1 cellular context compared by ENCODE assay signal in the genomic region with DNA sequence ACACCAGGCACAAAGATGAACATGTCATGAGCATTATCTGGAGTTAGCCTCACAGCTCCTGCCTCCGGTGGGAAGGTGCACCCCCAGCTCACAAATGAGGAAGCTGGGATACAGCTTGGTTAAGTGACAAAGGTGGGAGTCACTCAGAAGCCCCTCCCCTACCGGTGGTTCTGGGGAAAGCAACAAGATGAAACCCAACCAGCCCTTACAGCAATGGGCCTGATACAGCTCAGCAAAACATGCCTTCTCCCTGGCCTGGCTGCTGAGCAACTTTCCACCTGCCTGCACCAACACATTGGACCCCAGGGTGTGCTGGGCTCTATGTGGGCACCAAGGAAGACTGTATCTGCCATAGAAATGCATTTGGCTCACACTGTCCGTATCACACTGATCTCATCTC.
TF ChIP-seq lines count a peak whose summit lies in the region.

No MANE protein-coding gene starts in this region.

TF ChIP-seq in HCT116, 20 proteins besides CTCF, POLR2A, EP300 and RAD21 (continued from another document):
- TF ChIP-seq, protein P1, sequence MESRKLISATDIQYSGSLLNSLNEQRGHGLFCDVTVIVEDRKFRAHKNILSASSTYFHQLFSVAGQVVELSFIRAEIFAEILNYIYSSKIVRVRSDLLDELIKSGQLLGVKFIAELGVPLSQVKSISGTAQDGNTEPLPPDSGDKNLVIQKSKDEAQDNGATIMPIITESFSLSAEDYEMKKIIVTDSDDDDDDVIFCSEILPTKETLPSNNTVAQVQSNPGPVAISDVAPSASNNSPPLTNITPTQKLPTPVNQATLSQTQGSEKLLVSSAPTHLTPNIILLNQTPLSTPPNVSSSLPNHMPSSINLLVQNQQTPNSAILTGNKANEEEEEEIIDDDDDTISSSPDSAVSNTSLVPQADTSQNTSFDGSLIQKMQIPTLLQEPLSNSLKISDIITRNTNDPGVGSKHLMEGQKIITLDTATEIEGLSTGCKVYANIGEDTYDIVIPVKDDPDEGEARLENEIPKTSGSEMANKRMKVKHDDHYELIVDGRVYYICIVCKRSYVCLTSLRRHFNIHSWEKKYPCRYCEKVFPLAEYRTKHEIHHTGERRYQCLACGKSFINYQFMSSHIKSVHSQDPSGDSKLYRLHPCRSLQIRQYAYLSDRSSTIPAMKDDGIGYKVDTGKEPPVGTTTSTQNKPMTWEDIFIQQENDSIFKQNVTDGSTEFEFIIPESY (IDR thresholded peaks at IDR 0.05; ENCODE audit: extremely low read depth, insufficient replicate concordance, low read length): no peak
- TF ChIP-seq, protein P2, sequence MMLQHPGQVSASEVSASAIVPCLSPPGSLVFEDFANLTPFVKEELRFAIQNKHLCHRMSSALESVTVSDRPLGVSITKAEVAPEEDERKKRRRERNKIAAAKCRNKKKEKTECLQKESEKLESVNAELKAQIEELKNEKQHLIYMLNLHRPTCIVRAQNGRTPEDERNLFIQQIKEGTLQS (IDR thresholded peaks at IDR 0.05): no peak
- TF ChIP-seq, protein P3, sequence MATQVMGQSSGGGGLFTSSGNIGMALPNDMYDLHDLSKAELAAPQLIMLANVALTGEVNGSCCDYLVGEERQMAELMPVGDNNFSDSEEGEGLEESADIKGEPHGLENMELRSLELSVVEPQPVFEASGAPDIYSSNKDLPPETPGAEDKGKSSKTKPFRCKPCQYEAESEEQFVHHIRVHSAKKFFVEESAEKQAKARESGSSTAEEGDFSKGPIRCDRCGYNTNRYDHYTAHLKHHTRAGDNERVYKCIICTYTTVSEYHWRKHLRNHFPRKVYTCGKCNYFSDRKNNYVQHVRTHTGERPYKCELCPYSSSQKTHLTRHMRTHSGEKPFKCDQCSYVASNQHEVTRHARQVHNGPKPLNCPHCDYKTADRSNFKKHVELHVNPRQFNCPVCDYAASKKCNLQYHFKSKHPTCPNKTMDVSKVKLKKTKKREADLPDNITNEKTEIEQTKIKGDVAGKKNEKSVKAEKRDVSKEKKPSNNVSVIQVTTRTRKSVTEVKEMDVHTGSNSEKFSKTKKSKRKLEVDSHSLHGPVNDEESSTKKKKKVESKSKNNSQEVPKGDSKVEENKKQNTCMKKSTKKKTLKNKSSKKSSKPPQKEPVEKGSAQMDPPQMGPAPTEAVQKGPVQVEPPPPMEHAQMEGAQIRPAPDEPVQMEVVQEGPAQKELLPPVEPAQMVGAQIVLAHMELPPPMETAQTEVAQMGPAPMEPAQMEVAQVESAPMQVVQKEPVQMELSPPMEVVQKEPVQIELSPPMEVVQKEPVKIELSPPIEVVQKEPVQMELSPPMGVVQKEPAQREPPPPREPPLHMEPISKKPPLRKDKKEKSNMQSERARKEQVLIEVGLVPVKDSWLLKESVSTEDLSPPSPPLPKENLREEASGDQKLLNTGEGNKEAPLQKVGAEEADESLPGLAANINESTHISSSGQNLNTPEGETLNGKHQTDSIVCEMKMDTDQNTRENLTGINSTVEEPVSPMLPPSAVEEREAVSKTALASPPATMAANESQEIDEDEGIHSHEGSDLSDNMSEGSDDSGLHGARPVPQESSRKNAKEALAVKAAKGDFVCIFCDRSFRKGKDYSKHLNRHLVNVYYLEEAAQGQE (IDR thresholded peaks at IDR 0.05; ENCODE audit: low read depth): no peak
- TF ChIP-seq FOSL1 (IDR thresholded peaks at IDR 0.05; ENCODE audit: low read depth) (no peak), CEBPB (IDR thresholded peaks at IDR 0.05; ENCODE audit: low read depth) (no peak), TCF7L2 (IDR thresholded peaks at IDR 0.05; ENCODE audit: borderline replicate concordance, extremely low read depth, insufficient read depth, insufficient read length) (no peak), EZH2 (IDR thresholded peaks at IDR 0.05) (no peak), SP1 (IDR thresholded peaks at IDR 0.05; ENCODE audit: low read depth) (no peak), ZNF274 (IDR thresholded peaks at IDR 0.05; ENCODE audit: low read depth, low read length) (no peak), POLR2AphosphoS5 (IDR thresholded peaks at IDR 0.05; ENCODE audit: low read depth, low read length) (no peak), EGR1 (IDR thresholded peaks at IDR 0.05; ENCODE audit: low read depth) (no peak), SIN3A (IDR thresholded peaks at IDR 0.05; ENCODE audit: low read depth) (no peak), SRF (IDR thresholded peaks at IDR 0.05; ENCODE audit: low read depth) (no peak), EZH2phosphoT487 (IDR thresholded peaks at IDR 0.05; ENCODE audit: borderline replicate concordance) (no peak), ZFX (IDR thresholded peaks at IDR 0.05) (no peak)
